In genomic region chr11:9568161-9568853, GRCh38 we compare ENCODE assay signal across 1 cellular context.
TF ChIP-seq lines count a peak whose summit lies in the region.

No MANE protein-coding gene starts in this region.

TF ChIP-seq in endothelial cell of umbilical vein, 7 proteins besides CTCF, POLR2A, EP300 and RAD21:
- TF ChIP-seq POLR2AphosphoS5 (IDR thresholded peaks at IDR 0.05; ENCODE audit: insufficient read depth, low read depth, low read length), result no peak
- no peak for TF ChIP-seq EZH2 (IDR thresholded peaks at IDR 0.05; ENCODE audit: borderline replicate concordance, low read depth, low read length, severe bottlenecking)
- no peak for TF ChIP-seq GATA2 (IDR thresholded peaks at IDR 0.05; ENCODE audit: insufficient read depth, insufficient read length, low read depth, low read length)
- no peak for TF ChIP-seq MYC (IDR thresholded peaks at IDR 0.05; ENCODE audit: low read depth, low read length)
- TF ChIP-seq JUN (IDR thresholded peaks at IDR 0.05; ENCODE audit: borderline replicate concordance, insufficient read depth, insufficient read length, low read depth), result no peak
- TF ChIP-seq FOS (IDR thresholded peaks at IDR 0.05; ENCODE audit: borderline replicate concordance, insufficient read depth, low read length), result no peak
